1 cellular context compared by ENCODE assay signal in genomic region chr12:2648406-2648805, GRCh38.
TF ChIP-seq lines count a peak whose summit lies in the region.

No MANE protein-coding gene starts in this region.

TF ChIP-seq in WTC11, 78 proteins besides CTCF, POLR2A, EP300 and RAD21 (continued from another document):
- TF ChIP-seq ERG (CRISPR knock-in tag; IDR thresholded peaks at IDR 0.05) (no peak), ZMAT4 (CRISPR knock-in tag; IDR thresholded peaks at IDR 0.05) (no peak), IRF1 (CRISPR knock-in tag; IDR thresholded peaks at IDR 0.05) (no peak)
